ENCODE assay signal across 8 cellular contexts in the genomic region with DNA sequence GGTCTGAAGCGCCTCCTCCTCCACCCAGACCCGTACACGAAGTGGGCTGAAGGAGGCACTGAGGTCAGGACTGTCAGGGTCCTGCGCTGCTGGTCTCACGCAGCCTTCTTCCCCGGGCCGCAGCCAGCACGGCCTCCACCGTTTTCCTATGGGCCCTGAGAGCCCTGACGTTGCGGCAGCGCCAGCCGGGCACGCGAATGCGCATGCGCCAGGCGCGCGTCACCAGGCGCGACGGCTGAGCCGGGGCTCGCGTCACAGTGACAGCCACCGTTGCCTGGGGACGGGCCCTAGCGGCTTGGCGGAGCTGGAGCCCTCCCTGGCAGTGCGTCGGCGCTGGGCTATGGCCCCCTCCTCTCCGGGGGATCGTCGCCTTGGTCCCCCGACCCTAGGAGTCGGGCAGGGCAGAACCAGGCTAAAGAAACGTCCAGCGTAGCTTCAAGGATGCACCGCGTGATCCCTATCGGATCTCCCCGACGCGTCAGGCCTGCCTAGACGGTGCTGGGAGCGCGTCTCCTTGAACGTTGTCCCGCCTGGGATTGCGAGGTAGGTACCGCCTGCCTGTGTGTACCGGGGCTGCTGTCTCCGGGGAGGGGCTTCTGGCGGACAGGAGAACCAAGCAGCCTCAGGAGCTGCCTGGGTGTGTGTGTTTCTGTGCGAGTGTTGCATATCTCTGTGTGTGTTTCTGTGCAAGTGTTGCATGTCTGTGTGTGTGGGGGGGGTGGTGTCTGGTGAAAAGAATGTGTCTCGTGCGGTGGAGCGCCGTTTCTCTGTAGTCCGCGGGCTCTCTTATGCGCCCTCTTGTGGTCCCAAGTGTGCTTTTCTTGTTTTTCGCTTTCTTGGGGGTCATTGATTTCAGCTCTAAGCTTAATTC. TPM values are rescaled to one million over a fixed set of nuclear protein-coding genes. Genes with fewer than 3 reads are reported as not detected.
DNase-seq lines count a peak whose midpoint lies in the region; ATAC-seq, FAIRE-seq and TF ChIP-seq lines count a peak whose summit lies in the region.

No MANE protein-coding gene starts in this region.

- intact Hi-C loops in IMR-90 (cut with micrococcal nuclease) (no loop called here), head of caudate nucleus (cut with DNase I) (no loop called here)

- TF ChIP-seq CTCF in D721Med (IDR thresholded peaks at IDR 0.05; ENCODE audit: insufficient read depth, missing control alignments) = peak; percentile 3
- TF ChIP-seq CTCF in IMR-90 (conservative IDR thresholded peaks at IDR 0.05; ENCODE audit: low read depth, low read length) = peak; percentile 37
- TF ChIP-seq CTCF in osteocyte (IDR thresholded peaks at IDR 0.05) = no peak

- WGBS in IMR-90 (ENCODE audit: extremely low coverage in 2 of 2, insufficient read length in 1 of 2), 2 experiments = 1% methylated on average over 23 of the region's 65 CpGs; no CpG with 5 or more reads in 1 of the 2 experiments

- H3K4me2 ChIP-seq in IMR-90 (ENCODE audit: low read depth, low read length) = peak overlapping the region; percentile 68

- no peak overlapping the region for H2BK5ac ChIP-seq in IMR-90 (ENCODE audit: low read depth, low read length, poor library complexity, severe bottlenecking)

- no peak overlapping the region for H3K18ac ChIP-seq in IMR-90 (ENCODE audit: low read depth, low read length)

- no peak overlapping the region for H3K4me3 Mint-ChIP-seq in osteocyte (ENCODE audit: unreplicated experiment)

- dilution Hi-C loops in IMR-90 (cut with HindIII; ENCODE audit: low sequenced_read_pairs, unreplicated experiment) = no loop called here

- 0 out of 2 replicates have a peak overlapping the region, but pooled peaks have one; percentile 41 for H4K91ac ChIP-seq in IMR-90 (ENCODE audit: insufficient read depth, low read depth, low read length)

- H2AFZ ChIP-seq in IMR-90 (replicated peaks; ENCODE audit: low read length, poor library complexity) = peak overlapping the region; percentile 95

- H4K8ac ChIP-seq in IMR-90 (ENCODE audit: low read depth in 2 of 2, low read length in 2 of 2) = peak overlapping the region; percentile 40 to 91; a peak in 2 of 4 replicates

- TF ChIP-seq POLR2A in IMR-90 (IDR thresholded peaks at IDR 0.05; ENCODE audit: low read depth, low read length) = no peak

- in situ Hi-C loops in IMR-90 (cut with MboI; ENCODE audit: low sequenced_read_pairs) = no loop called here

- H3K27me3 Mint-ChIP-seq in osteocyte (ENCODE audit: unreplicated experiment) = no peaks in the 10 kb centered on the region

- no peak overlapping the region for H3K27ac Mint-ChIP-seq in osteocyte (ENCODE audit: unreplicated experiment)

- no peaks in the 10 kb centered on the region for H4K20me1 ChIP-seq in IMR-90 (ENCODE audit: insufficient read depth, low read length)

- H3K79me1 ChIP-seq in IMR-90 (ENCODE audit: low read depth in 1 of 2, low read length in 2 of 2) = no peaks in the 10 kb centered on the region

- H3K9me3 Mint-ChIP-seq in osteocyte (ENCODE audit: unreplicated experiment) = peaks cover 37% of the 10 kb centered on the region

- peak; percentile 76 for ATAC-seq in IMR-90 (ENCODE audit: low read depth)

- H2AK9ac ChIP-seq in IMR-90 (replicated peaks; ENCODE audit: low read depth, low read length, poor library complexity) = peak overlapping the region; percentile 3

- CTCF ChIA-PET in IMR-90 (lab: Yijun Ruan, JAX) = interaction anchor here (0.7 kb wide), 1 partner anchor 95 kb away, joined by 3 read pairs; no protein-coding TSS in a partner anchor

- no peak overlapping the region for H2BK20ac ChIP-seq in IMR-90 (ENCODE audit: low read depth, low read length)

- no peak overlapping the region for H2BK15ac ChIP-seq in IMR-90 (ENCODE audit: low read depth, low read length)

- H3K4me3 ChIP-seq in IMR-90 (ENCODE audit: insufficient read depth, low read depth, low read length) = peak overlapping the region; percentile 80

- DNase-seq in D721Med (ENCODE audit: insufficient read length, low spot score) (peak; percentile 91), IMR-90 (peak; percentile 44), activated T-cell treated with anti-CD3 and anti-CD28 coated beads for 24 hours (ENCODE audit: low read depth) (peak; percentile 24), head of caudate nucleus (peak in 39 of 42 donors; percentile 9 to 82 (median 56)), NOMO-1 (lab: John Stamatoyannopoulos, UW; ENCODE audit: unreplicated experiment in 2 of 2) (no peak), NCI-H2196 (lab: John Stamatoyannopoulos, UW; ENCODE audit: unreplicated experiment) (no peak), osteocyte (ENCODE audit: extremely low spot score, unreplicated experiment) (no peak)
- DNase-seq in stimulated activated CD4-positive, alpha-beta T cell treated with anti-CD3 and anti-CD28 coated beads, Interleukin-15, amount 100 ng/mL, for 24 hours = peak; percentile 65

- H3K23ac ChIP-seq in IMR-90 (ENCODE audit: low read depth, low read length) = peak overlapping the region; percentile 38; the same call in 1 of the 2 replicates

- peak overlapping the region; percentile 87 for H3K4ac ChIP-seq in IMR-90 (ENCODE audit: low read depth, low read length)

- peaks cover 26% of the 10 kb centered on the region for H3K36me3 Mint-ChIP-seq in osteocyte (ENCODE audit: unreplicated experiment)

- no peaks in the 10 kb centered on the region for H3K27me3 ChIP-seq in IMR-90 (ENCODE audit: control insufficient read depth, insufficient read depth, low read length)

- no peaks in the 10 kb centered on the region for H3K9me1 ChIP-seq in IMR-90 (ENCODE audit: insufficient read depth, low read length)

- H3K9ac ChIP-seq in IMR-90 (ENCODE audit: low read depth, low read length) = peak overlapping the region; percentile 44; the same call in 1 of the 2 replicates

- peak; percentile 30; the same call in 1 of the 2 replicates for TF ChIP-seq RAD21 in IMR-90 (IDR thresholded peaks at IDR 0.05; ENCODE audit: low read length)

- peak overlapping the region; percentile 92 for H4K5ac ChIP-seq in IMR-90 (ENCODE audit: low read depth, low read length)

- POLR2A ChIA-PET in IMR-90 (lab: Charles Lee; ENCODE audit: unreplicated experiment) = no interaction called here

- H3K4me1 Mint-ChIP-seq in osteocyte (ENCODE audit: unreplicated experiment) = no peaks in the 10 kb centered on the region

- H2AK5ac ChIP-seq in IMR-90 (ENCODE audit: low read depth, low read length) = no peak overlapping the region

- BruUV-seq in IMR-90 (replicated peaks; lab: Mats Ljungman, UMichigan) = no TSS peak

- H3K27ac ChIP-seq in IMR-90 (ENCODE audit: insufficient read depth, low read length) = peak overlapping the region; percentile 39

- H3K9me3 ChIP-seq in IMR-90 (ENCODE audit: control insufficient read depth, insufficient read depth, low read length) = peaks cover 60% of the 10 kb centered on the region

- no peak for FAIRE-seq in D721Med (lab: Jason Lieb, UNC)

- H3K56ac ChIP-seq in IMR-90 (ENCODE audit: extremely low read depth, insufficient read depth, low read length) = no peak overlapping the region

- no peaks in the 10 kb centered on the region for H3K4me1 ChIP-seq in IMR-90 (ENCODE audit: control insufficient read depth, insufficient read depth, low read length)

- H3K14ac ChIP-seq in IMR-90 (replicated peaks; ENCODE audit: low read depth, low read length) = peak overlapping the region; percentile 71; the same call in 1 of the 2 replicates

- no peak overlapping the region for H2BK120ac ChIP-seq in IMR-90 (ENCODE audit: low read depth, low read length)

- H3K36me3 ChIP-seq in IMR-90 (ENCODE audit: control insufficient read depth, insufficient read depth, low read length) = no peaks in the 10 kb centered on the region

TF ChIP-seq in IMR-90, 13 proteins besides CTCF, POLR2A, EP300 and RAD21:
- TF ChIP-seq RFX5 (IDR thresholded peaks at IDR 0.05; ENCODE audit: low read depth, low read length) = no peak
- TF ChIP-seq SMC3 (IDR thresholded peaks at IDR 0.05; ENCODE audit: low read depth, low read length) = 0 out of 2 replicates have a peak, but pooled peaks have one; percentile 18
- peak; percentile 30; the same call in 1 of the 2 replicates for TF ChIP-seq BHLHE40 (IDR thresholded peaks at IDR 0.05; ENCODE audit: low read depth, low read length)

RNA-seq across cellular contexts. Expression of gene ZNF571, which starts 43.2 kb away (rescaled TPM):
- total RNA-seq in IMR-90 (2012; rRNA removed) (2.2 and 2.5 TPM in 2 replicates), osteocyte (5.9 and 8.1 TPM in 2 replicates)
- polyA plus RNA-seq in IMR-90 (2012; rRNA removed) = 0.60 and 0.82 TPM in 2 replicates
- 0.08 and 0.26 TPM in 2 replicates for polyA plus RNA-seq in IMR-90 (2012; cell fraction: cytosol; rRNA removed)
- polyA plus RNA-seq in IMR-90 (2012; cell fraction: nucleus; rRNA removed; ENCODE audit: low replicate concordance) = 0.32 and 2.3 TPM in 2 replicates

RNA-seq across cellular contexts. Expression of gene ZNF540, which starts 43.3 kb away (rescaled TPM):
- total RNA-seq in IMR-90 (2012; rRNA removed) (0.28 and 0.54 TPM in 2 replicates), osteocyte (1.4 and 1.9 TPM in 2 replicates)
- 0.03 and 0.34 TPM in 2 replicates for polyA plus RNA-seq in IMR-90 (2012; rRNA removed)
- polyA plus RNA-seq in IMR-90 (2012; cell fraction: cytosol; rRNA removed) = not detected in 2 replicates
- polyA plus RNA-seq in IMR-90 (2012; cell fraction: nucleus; rRNA removed; ENCODE audit: low replicate concordance) = 0.04 and 0.49 TPM in 2 replicates

RNA-seq across cellular contexts. Expression of gene ZNF793, which starts 44.6 kb away (rescaled TPM):
- total RNA-seq in IMR-90 (2012; rRNA removed) = 0.56 and 0.72 TPM in 2 replicates
- 0.39 and 0.50 TPM in 2 replicates for polyA plus RNA-seq in IMR-90 (2012; rRNA removed)
- polyA plus RNA-seq in IMR-90 (2012; cell fraction: cytosol; rRNA removed) = 0.15 TPM in 2 replicates
- polyA plus RNA-seq in IMR-90 (2012; cell fraction: nucleus; rRNA removed; ENCODE audit: low replicate concordance) = 0.76 and 3.0 TPM in 2 replicates
- 10.8 TPM in 2 replicates for total RNA-seq in osteocyte

Comparison
In these comparisons a context has a peak if more than half of its experiments do, and no peak if none do; other contexts are left out.
1. DNase-seq: peak in D721Med (single experiment), IMR-90 (single experiment), activated T-cell treated with anti-CD3 and anti-CD28 coated beads for 24 hours (single experiment), head of caudate nucleus (39 of 42) and stimulated activated CD4-positive, alpha-beta T cell treated with anti-CD3 and anti-CD28 coated beads, Interleukin-15, amount 100 ng/mL, for 24 hours (single experiment); none in NOMO-1 (0 of 2), NCI-H2196 (single experiment) and osteocyte (single experiment).